ENCODE assay signal across 25 cellular contexts in genomic region chr2:45477546-45477945, GRCh38.
"Had no signal": no experiment of that assay in that cellular context is flagged by ENCODE, and none has a peak within 500 bp of the region (broad histone marks: within the 10 kb centered on the region; RNA-seq: fewer than 3 reads in every experiment).

No MANE protein-coding gene starts in this region.

- ATAC-seq: natural killer cell; sciatic nerve; stimulated activated naive CD8-positive, alpha-beta T cell treated with anti-CD3 and anti-CD28 coated beads, Interleukin-15, amount 100 ng/mL, for 72 hours; upper lobe of right lung had no signal

- H3K27me3 ChIP-seq: esophagus muscularis mucosa, ovary, suprapubic skin, transverse colon, upper lobe of right lung, uterus had no signal

- H3K4me3 ChIP-seq: coronary artery, esophagus muscularis mucosa, lung, ovary, smooth muscle cell, suprapubic skin, transverse colon, upper lobe of right lung, uterus had no signal

- FAIRE-seq: endothelial cell of umbilical vein, keratinocyte had no signal

- H3K9me3 ChIP-seq: ovary, suprapubic skin, transverse colon, upper lobe of right lung, uterus had no signal

- H3K4me1 ChIP-seq: esophagus muscularis mucosa, suprapubic skin, transverse colon, upper lobe of right lung, uterus had no signal

- H3K27ac ChIP-seq: coronary artery, esophagus muscularis mucosa, ovary, suprapubic skin, transverse colon, upper lobe of right lung, uterus had no signal

- DNase-seq: dermis blood vessel endothelial cell; effector memory CD4-positive, alpha-beta T cell; foreskin melanocyte; hypothalamus; immature natural killer cell; natural killer cell; occipital lobe; ovary; stimulated activated CD4-positive, alpha-beta T cell treated with anti-CD3 and anti-CD28 coated beads, Interleukin-12 subunit alpha, Interleukin-12 subunit beta, amount 100 ng/mL, for 4 hours; stimulated activated CD4-positive, alpha-beta T cell treated with anti-CD3 and anti-CD28 coated beads, Interleukin-1b, Interleukin-23, amount 100 ng/mL, for 48 hours; stimulated activated CD4-positive, alpha-beta T cell treated with anti-CD3 and anti-CD28 coated beads, Interleukin-4, amount 100 ng/mL, for 1 hour; stimulated activated CD8-positive, alpha-beta memory T cell treated with anti-CD3 and anti-CD28 coated beads, Interleukin-4, amount 100 ng/mL, for 48 hours; stimulated activated naive CD4-positive, alpha-beta T cell; stimulated activated naive CD8-positive, alpha-beta T cell treated with anti-CD3 and anti-CD28 coated beads, Interleukin-15, amount 100 ng/mL, for 72 hours; transverse colon; upper lobe of right lung; uterus had no signal

- H3K36me3 ChIP-seq: ovary, suprapubic skin, upper lobe of right lung, uterus had no signal
